In genomic region chr4:39846135-39846534, GRCh38 we compare ENCODE assay signal across 24 cellular contexts.
DNase-seq lines count a peak whose midpoint lies in the region; ATAC-seq, FAIRE-seq and TF ChIP-seq lines count a peak whose summit lies in the region.
"Had no signal": no experiment of that assay in that cellular context is flagged by ENCODE, and none has a peak within 500 bp of the region (broad histone marks: within the 10 kb centered on the region; RNA-seq: fewer than 3 reads in every experiment).

No MANE protein-coding gene starts in this region.

- no peaks in the 10 kb centered on the region for H3K9me3 Mint-ChIP-seq in astrocyte (ENCODE audit: unreplicated experiment)
- H3K9me3 Mint-ChIP-seq: CD14-positive monocyte; effector memory CD8-positive, alpha-beta T cell; natural killer cell had no signal

- H2AFZ ChIP-seq in astrocyte (ENCODE audit: low read depth, low read length), result no peak overlapping the region

- peaks cover 7% of the 10 kb centered on the region for H3K4me1 Mint-ChIP-seq in astrocyte (ENCODE audit: low read depth, unreplicated experiment)
- H3K4me1 Mint-ChIP-seq: CD14-positive monocyte, natural killer cell had no signal

- TF ChIP-seq CTCF in A673 (conservative IDR thresholded peaks at IDR 0.05; ENCODE audit: low read depth, low read length), result no peak
- TF ChIP-seq CTCF in HEK293 (tag by site-specific recombination; IDR thresholded peaks at IDR 0.05), result no peak
- no peak for TF ChIP-seq CTCF in astrocyte (IDR thresholded peaks at IDR 0.05; ENCODE audit: insufficient read depth, low read depth, low read length)

- peaks cover 4% of the 10 kb centered on the region for H3K36me3 Mint-ChIP-seq in astrocyte (ENCODE audit: low read depth, unreplicated experiment)
- H3K36me3 Mint-ChIP-seq: natural killer cell had no signal

- no peaks in the 10 kb centered on the region for H3K9me3 ChIP-seq in A673 (ENCODE audit: low read depth, low read length, poor library complexity, severe bottlenecking)
- no peaks in the 10 kb centered on the region for H3K9me3 ChIP-seq in HEK293 (ENCODE audit: control insufficient read depth, insufficient read depth, low read depth, low read length)
- H3K9me3 ChIP-seq in astrocyte (ENCODE audit: insufficient read depth, low read depth, low read length), result no peaks in the 10 kb centered on the region
- H3K9me3 ChIP-seq: ascending aorta, stomach, tibial nerve had no signal

- H3K79me2 ChIP-seq in astrocyte (ENCODE audit: insufficient read depth, low read length), result no peaks in the 10 kb centered on the region

- CTCF ChIA-PET in A673 (lab: Charles Lee) (no interaction called here), HEK293 (lab: Yijun Ruan, JAX) (no interaction called here)

- H3K4me3 ChIP-seq in A673 (ENCODE audit: low read depth, low read length, poor library complexity, severe bottlenecking) (no peak overlapping the region), HEK293 (ENCODE audit: low read depth, low read length) (no peak overlapping the region), astrocyte (ENCODE audit: insufficient read depth, low read depth, low read length) (no peak overlapping the region)
- H3K4me3 ChIP-seq: ascending aorta, stomach, tibial nerve had no signal

- H3K36me3 ChIP-seq in A673 (ENCODE audit: insufficient read depth, low read length, poor library complexity, severe bottlenecking) (peaks cover 55% of the 10 kb centered on the region), HEK293 (ENCODE audit: control insufficient read depth in 2 of 2, insufficient read depth in 1 of 2, low read length in 2 of 2) (peaks cover 9 to 63% of the 10 kb centered on the region in 2 experiments), astrocyte (ENCODE audit: insufficient read depth, low read length) (peaks cover 27% of the 10 kb centered on the region)

- no peak overlapping the region for H3K27ac Mint-ChIP-seq in astrocyte (ENCODE audit: unreplicated experiment)
- H3K27ac Mint-ChIP-seq: CD14-positive monocyte; effector memory CD8-positive, alpha-beta T cell; natural killer cell had no signal

- BruUV-seq in A673 (replicated peaks; lab: Mats Ljungman, UMichigan), result no TSS peak

- DNase-seq in A673 (ENCODE audit: low spot score), result peak; percentile 7
- DNase-seq in astrocyte (ENCODE audit: low read depth), result peak; percentile 36
- peak; percentile 17 for DNase-seq in kidney tubule cell (ENCODE audit: low spot score)
- DNase-seq in activated naive CD4-positive, alpha-beta T cell treated with Interleukin-2 at 50 U/mL for 16 hours, result no peak
- DNase-seq in NCI-H526 treated with DMSO at 0.1 percent for 48 hours (lab: John Stamatoyannopoulos, UW), result no peak
- DNase-seq: activated CD4-positive, CD25-positive, alpha-beta regulatory T cell treated with anti-CD3 and anti-CD28 coated beads, Interleukin-2, amount 50 U/mL, for 72 hours; activated naive CD4-positive, alpha-beta T cell treated with anti-CD3 and anti-CD28 coated beads, Interleukin-2, amount 50 U/mL, for 16 hours; activated T-cell treated with anti-CD3 and anti-CD28 coated beads, Interleukin-2, amount 50 U/mL, for 48 hours; effector memory CD8-positive, alpha-beta T cell; natural killer cell; NCI-H1048; NCI-H187; OCI-M1; right cardiac atrium; SHP77; stomach had no signal

- H3K9ac ChIP-seq in astrocyte (ENCODE audit: low read length), result no peak overlapping the region
- H3K9ac ChIP-seq: KMS-11 had no signal

- ATAC-seq in GM21447 (IDR thresholded peaks at IDR 0.05; ENCODE audit: unreplicated experiment) (no peak), GM21423 (IDR thresholded peaks at IDR 0.05; ENCODE audit: unreplicated experiment) (no peak)
- ATAC-seq: effector memory CD8-positive, alpha-beta T cell; esophagus mucosa; natural killer cell; right cardiac atrium had no signal

- intact Hi-C loops in A673 (cut with micrococcal nuclease; ENCODE audit: unreplicated experiment), result no loop called here

- no peaks in the 10 kb centered on the region for H3K27me3 Mint-ChIP-seq in astrocyte (ENCODE audit: low read depth, unreplicated experiment)
- H3K27me3 Mint-ChIP-seq: effector memory CD8-positive, alpha-beta T cell had no signal

- H3K27me3 ChIP-seq in A673 (replicated peaks; ENCODE audit: insufficient read depth, low read depth, low read length, poor library complexity), result no peaks in the 10 kb centered on the region
- H3K27me3 ChIP-seq in astrocyte (ENCODE audit: insufficient read depth, low read length), result no peaks in the 10 kb centered on the region
- H3K27me3 ChIP-seq: ascending aorta, stomach, tibial nerve had no signal

- no peaks in the 10 kb centered on the region for H4K20me1 ChIP-seq in astrocyte (ENCODE audit: insufficient read depth, low read length)

- H3K4me1 ChIP-seq in A673 (ENCODE audit: insufficient read depth, low read length, poor library complexity, severe bottlenecking) (no peaks in the 10 kb centered on the region), HEK293 (ENCODE audit: control insufficient read depth, insufficient read depth, low read length) (no peaks in the 10 kb centered on the region), astrocyte (ENCODE audit: insufficient read depth, low read length) (no peaks in the 10 kb centered on the region)
- H3K4me1 ChIP-seq: ascending aorta, stomach, tibial nerve had no signal

- H3K27ac ChIP-seq in A673 (ENCODE audit: low read depth, low read length, poor library complexity, severe bottlenecking) (no peak overlapping the region), HEK293 (ENCODE audit: extremely low read depth, low read depth, low read length) (no peak overlapping the region), astrocyte (ENCODE audit: low read depth, low read length) (no peak overlapping the region)
- H3K27ac ChIP-seq: ascending aorta, KMS-11, stomach, tibial nerve had no signal

- FAIRE-seq in astrocyte (lab: Jason Lieb, UNC), result no peak

- POLR2A ChIA-PET in A673 (lab: Charles Lee; ENCODE audit: low non-redundant PET), result interaction anchor here (0.5 kb wide), 1 partner anchor 71 kb away, joined by 3 read pairs; no protein-coding TSS in a partner anchor
- POLR2A ChIA-PET in HEK293 (lab: Yijun Ruan, JAX), result no interaction called here

- no peak overlapping the region for H3K4me3 Mint-ChIP-seq in astrocyte (ENCODE audit: unreplicated experiment)
- H3K4me3 Mint-ChIP-seq: CD14-positive monocyte; effector memory CD8-positive, alpha-beta T cell; natural killer cell had no signal

- no peak overlapping the region for H3K4me2 ChIP-seq in astrocyte (ENCODE audit: low read length)
- H3K4me2 ChIP-seq: KMS-11 had no signal

TF ChIP-seq in HEK293, 187 proteins besides CTCF, POLR2A, EP300 and RAD21:
- TF ChIP-seq ZNF621 (tag by site-specific recombination; IDR thresholded peaks at IDR 0.05) (no peak), GLIS1 (tag by site-specific recombination; IDR thresholded peaks at IDR 0.05) (0 out of 2 replicates have a peak, but pooled peaks have one; percentile 21)

Comparison
In these comparisons a context has a peak if more than half of its experiments do, and no peak if none do; other contexts are left out.
1. DNase-seq: peak in A673 (single experiment), astrocyte (single experiment) and kidney tubule cell (single experiment); none in activated naive CD4-positive, alpha-beta T cell treated with Interleukin-2 at 50 U/mL for 16 hours (single experiment) and NCI-H526 treated with DMSO at 0.1 percent for 48 hours (single experiment).